In the genomic region with DNA sequence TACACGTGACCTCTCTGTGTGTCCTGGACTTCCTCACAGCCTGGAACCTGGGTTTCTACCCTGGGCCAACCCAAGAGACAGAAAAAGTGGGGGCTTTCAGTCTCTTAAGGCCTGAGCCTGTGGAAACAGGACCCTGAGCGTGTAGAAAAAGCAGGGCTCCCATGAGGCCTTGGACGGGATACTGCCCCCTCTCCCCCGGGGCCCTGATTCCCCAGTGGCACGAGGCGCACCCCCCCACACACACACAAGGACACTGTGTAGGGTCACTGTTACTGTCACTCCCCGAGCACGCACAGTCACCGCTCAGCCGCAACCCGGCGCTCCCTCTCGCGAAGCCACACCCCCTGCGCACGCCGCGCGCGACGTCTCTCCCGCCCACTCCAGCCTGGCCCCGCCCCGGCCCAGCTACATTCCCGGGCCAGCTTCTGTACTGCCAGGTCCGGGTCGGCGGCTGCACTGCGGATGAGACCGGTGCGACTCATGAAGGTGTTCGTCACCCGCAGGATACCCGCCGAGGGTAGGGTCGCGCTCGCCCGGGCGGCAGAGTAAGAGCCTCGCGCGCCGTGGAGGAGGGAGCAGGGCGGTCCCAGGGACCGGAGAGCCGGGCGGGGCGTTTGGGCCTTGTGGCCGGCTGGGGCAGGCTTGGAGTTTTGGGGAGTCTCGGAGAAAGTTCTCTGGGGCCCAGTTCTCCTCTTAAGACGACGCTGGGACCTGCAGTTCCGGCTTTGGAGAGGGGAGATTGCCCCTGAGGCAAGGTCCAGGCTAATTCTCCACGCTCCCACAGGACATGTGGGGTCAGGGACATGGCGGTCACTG, we compare ENCODE assay signal across 8 cellular contexts. TPM values are rescaled to one million over a fixed set of nuclear protein-coding genes. Genes with fewer than 3 reads are reported as not detected.
DNase-seq lines count a peak whose midpoint lies in the region; ATAC-seq lines count a peak whose summit lies in the region.

A gene (plus strand): TSS at position 408 of the 816 bp plus-strand sequence. CDS start 55 bp downstream, at position 463.

- H3K4me1 Mint-ChIP-seq in CD4-positive, CD25-positive, alpha-beta regulatory T cell = peaks cover 6 to 39% (median 18%) of the 10 kb centered on the region in 4 donors
- peaks cover 21% of the 10 kb centered on the region for H3K4me1 Mint-ChIP-seq in activated CD8-positive, alpha-beta T cell treated with anti-CD3 and anti-CD28 coated beads, Interleukin-2, amount 10 ng/mL, durations not matched to agents 7 days and 5 days (ENCODE audit: low read depth)

- peak; percentile 99 for ATAC-seq in CD4-positive, CD25-positive, alpha-beta regulatory T cell (ENCODE audit: low read depth in 2 of 2)
- ATAC-seq in GM19395 (IDR thresholded peaks at IDR 0.05; ENCODE audit: unreplicated experiment) = peak; percentile 94
- ATAC-seq in HG03558 (IDR thresholded peaks at IDR 0.05; ENCODE audit: extremely low read depth, unreplicated experiment) = peak; percentile 59
- peak; percentile 100 for ATAC-seq in activated CD8-positive, alpha-beta T cell treated with anti-CD3 and anti-CD28 coated beads, Interleukin-2, amount 10 ng/mL, durations not matched to agents 7 days and 5 days

- no peaks in the 10 kb centered on the region for H3K27me3 ChIP-seq in CD4-positive, CD25-positive, alpha-beta regulatory T cell (ENCODE audit: control insufficient read depth, insufficient read depth, low read length)

- H3K27me3 Mint-ChIP-seq in CD4-positive, CD25-positive, alpha-beta regulatory T cell = no peaks in the 10 kb centered on the region
- H3K27me3 Mint-ChIP-seq in activated CD8-positive, alpha-beta T cell treated with anti-CD3 and anti-CD28 coated beads, Interleukin-2, amount 10 ng/mL, durations not matched to agents 7 days and 5 days (ENCODE audit: low read depth) = no peaks in the 10 kb centered on the region

- H3K9me3 Mint-ChIP-seq in CD4-positive, CD25-positive, alpha-beta regulatory T cell = no peaks in the 10 kb centered on the region
- no peaks in the 10 kb centered on the region for H3K9me3 Mint-ChIP-seq in activated CD8-positive, alpha-beta T cell treated with anti-CD3 and anti-CD28 coated beads, Interleukin-2, amount 10 ng/mL, durations not matched to agents 7 days and 5 days (ENCODE audit: insufficient read depth)

- H3K27ac Mint-ChIP-seq in CD4-positive, CD25-positive, alpha-beta regulatory T cell = peak within 1 kb of the TSS; percentile 94 to 95 (median 94)
- H3K27ac Mint-ChIP-seq in activated CD8-positive, alpha-beta T cell treated with anti-CD3 and anti-CD28 coated beads, Interleukin-2, amount 10 ng/mL, durations not matched to agents 7 days and 5 days = peak within 1 kb of the TSS; percentile 90

- H3K36me3 ChIP-seq in CD4-positive, CD25-positive, alpha-beta regulatory T cell (ENCODE audit: control insufficient read depth, insufficient read depth, low read length) = peaks cover 19% of the 10 kb centered on the region

- peaks cover 3% of the 10 kb centered on the region for H3K36me3 Mint-ChIP-seq in CD4-positive, CD25-positive, alpha-beta regulatory T cell
- H3K36me3 Mint-ChIP-seq in activated CD8-positive, alpha-beta T cell treated with anti-CD3 and anti-CD28 coated beads, Interleukin-2, amount 10 ng/mL, durations not matched to agents 7 days and 5 days (ENCODE audit: low read depth) = peaks cover 17% of the 10 kb centered on the region

- H3K4me3 ChIP-seq in CD4-positive, CD25-positive, alpha-beta regulatory T cell (ENCODE audit: low read depth, low read length) = peak within 1 kb of the TSS; percentile 79

- peak within 1 kb of the TSS; percentile 69 for H3K27ac ChIP-seq in CD4-positive, CD25-positive, alpha-beta regulatory T cell (ENCODE audit: insufficient read depth, low read length, poor library complexity, severe bottlenecking)

- peak; percentile 82 to 89 (median 84) for DNase-seq in CD4-positive, CD25-positive, alpha-beta regulatory T cell
- DNase-seq in NCI-H82 treated with DMSO at 0.1 percent for 48 hours (lab: John Stamatoyannopoulos, UW; ENCODE audit: unreplicated experiment) (peak; percentile 36), medulla oblongata (ENCODE audit: extremely low spot score) (peak; percentile 92)
- DNase-seq in activated CD8-positive, alpha-beta T cell treated with anti-CD3 and anti-CD28 coated beads, Interleukin-2, amount 10 ng/mL, durations not matched to agents 7 days and 5 days = peak; percentile 90
- DNase-seq in effector CD4-positive, alpha-beta T cell = peak; percentile 82
- DNase-seq in stimulated activated CD8-positive, alpha-beta memory T cell treated with anti-CD3 and anti-CD28 coated beads, Interleukin-12 subunit alpha, Interleukin-12 subunit beta, amount 100 ng/mL, for 24 hours (ENCODE audit: extremely low read depth) = peak; percentile 79

- peaks cover 23% of the 10 kb centered on the region for H3K4me1 ChIP-seq in CD4-positive, CD25-positive, alpha-beta regulatory T cell (ENCODE audit: control insufficient read depth, insufficient read depth, low read length, poor library complexity, severe bottlenecking)

- CTCF ChIA-PET in activated CD8-positive, alpha-beta T cell treated with anti-CD3 and anti-CD28 coated beads, Interleukin-2, amount 10 ng/mL, durations not matched to agents 7 days and 5 days (lab: Charles Lee) = no interaction called here

- H3K9me3 ChIP-seq in CD4-positive, CD25-positive, alpha-beta regulatory T cell (ENCODE audit: control insufficient read depth in 2 of 2, low read length in 2 of 2) = no peaks in the 10 kb centered on the region

- H3K4me3 Mint-ChIP-seq in CD4-positive, CD25-positive, alpha-beta regulatory T cell = peak within 1 kb of the TSS; percentile 93 to 95 (median 94)
- peak within 1 kb of the TSS; percentile 90 for H3K4me3 Mint-ChIP-seq in activated CD8-positive, alpha-beta T cell treated with anti-CD3 and anti-CD28 coated beads, Interleukin-2, amount 10 ng/mL, durations not matched to agents 7 days and 5 days

- POLR2A ChIA-PET in activated CD8-positive, alpha-beta T cell treated with anti-CD3 and anti-CD28 coated beads, Interleukin-2, amount 10 ng/mL, durations not matched to agents 7 days and 5 days (lab: Charles Lee) = interaction anchor here (0.6 to 1.1 kb wide), 2 partner anchors 16 to 21 kb away, joined by 4 to 6 read pairs; no protein-coding TSS in a partner anchor

RNA-seq across cellular contexts. Expression of the gene that starts here (rescaled TPM):
- 36.6 TPM for total RNA-seq in CD4-positive, CD25-positive, alpha-beta regulatory T cell
- 10 to 100 TPM; 47.2 to 73.9 (median 70.6) TPM for polyA plus RNA-seq in CD4-positive, CD25-positive, alpha-beta regulatory T cell
- 10 to 100 TPM; 57.8 to 62.3 TPM for total RNA-seq in activated CD8-positive, alpha-beta T cell treated with anti-CD3 and anti-CD28 coated beads, Interleukin-2, amount 10 ng/mL, durations not matched to agents 7 days and 5 days

Comparison
In these comparisons a context has a peak if more than half of its experiments do, and no peak if none do; other contexts are left out.
1. Peak in every context shown above with its lines: DNase-seq, ATAC-seq, H3K4me3 ChIP-seq and H3K27ac ChIP-seq.
2. DNase-seq: peak in every context shown above with its lines; median percentile 92 in medulla oblongata; 90 in activated CD8-positive, alpha-beta T cell treated with anti-CD3 and anti-CD28 coated beads, Interleukin-2, amount 10 ng/mL, durations not matched to agents 7 days and 5 days; 84 in CD4-positive, CD25-positive, alpha-beta regulatory T cell; 82 in effector CD4-positive, alpha-beta T cell; 79 in stimulated activated CD8-positive, alpha-beta memory T cell treated with anti-CD3 and anti-CD28 coated beads, Interleukin-12 subunit alpha, Interleukin-12 subunit beta, amount 100 ng/mL, for 24 hours; 36 in NCI-H82 treated with DMSO at 0.1 percent for 48 hours.